ENCODE assay signal across 8 cellular contexts in the genomic region with DNA sequence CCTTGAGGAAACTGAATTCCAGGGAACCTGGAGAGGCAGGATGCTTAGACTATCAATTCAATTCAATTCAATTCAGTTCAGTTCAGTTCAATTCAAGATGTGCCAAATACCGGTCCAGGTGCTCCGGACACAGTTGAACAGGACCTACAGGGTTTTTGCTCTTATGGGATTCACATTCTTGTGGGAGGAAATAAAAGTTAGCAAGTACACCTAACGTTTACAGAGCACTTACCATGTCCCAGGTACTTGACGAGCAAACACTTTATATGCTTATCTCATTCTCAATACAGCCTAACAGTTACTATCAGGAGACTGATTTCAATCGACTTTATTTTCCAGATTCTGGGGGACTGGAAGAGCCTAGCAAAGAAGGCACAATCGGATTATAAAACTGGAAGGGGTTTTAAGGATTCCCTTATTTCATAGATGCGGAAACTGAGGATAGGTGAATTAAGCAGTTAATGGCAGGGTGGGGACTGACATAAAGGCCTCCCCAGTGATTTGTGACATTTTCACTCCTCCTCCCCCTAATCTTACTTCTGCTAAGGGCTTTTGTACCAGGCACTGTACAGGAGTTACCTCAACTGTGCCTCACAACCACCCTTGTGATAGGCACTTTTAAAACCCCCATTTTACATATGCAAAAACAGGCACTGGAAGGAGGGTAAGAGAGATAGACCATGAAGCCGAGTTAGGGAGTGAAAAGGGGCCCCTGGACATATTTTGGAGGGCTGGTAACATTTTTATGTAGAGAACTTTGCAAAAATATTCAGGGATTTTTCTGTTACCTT. TPM values are rescaled to one million over a fixed set of nuclear protein-coding genes. Genes with fewer than 3 reads are reported as not detected.
DNase-seq lines count a peak whose midpoint lies in the region; ATAC-seq, FAIRE-seq and TF ChIP-seq lines count a peak whose summit lies in the region.

No MANE protein-coding gene starts in this region.

- H3K9me1 ChIP-seq in endothelial cell of umbilical vein (replicated peaks; ENCODE audit: control insufficient read depth, extremely low read depth, insufficient read depth, low read length) = no peaks in the 10 kb centered on the region

- no peak for DNase-seq in GM12864 (ENCODE audit: low read depth)
- DNase-seq in endothelial cell of umbilical vein (ENCODE audit: low read depth, low spot score) = no peak
- DNase-seq in retinal pigment epithelial cell (ENCODE audit: low read depth) = no peak
- no peak for DNase-seq in KBM-7
- DNase-seq in activated CD4-positive, alpha-beta T cell treated with anti-CD3 and anti-CD28 coated beads, Interleukin-2, amount 50 U/mL, for 1 hour = no peak

- no peak for ATAC-seq in HG03571 (IDR thresholded peaks at IDR 0.05; ENCODE audit: unreplicated experiment)
- no peak for ATAC-seq in HG03457 (IDR thresholded peaks at IDR 0.05; ENCODE audit: unreplicated experiment)

- POLR2A ChIA-PET in endothelial cell of umbilical vein (lab: Charles Lee) = no interaction called here

- H3F3A ChIP-seq in OCI-LY1 (ENCODE audit: insufficient read depth, low read length) = 0 out of 2 replicates have a peak, but pooled peaks cover 4% of the 10 kb centered on the region

- H3K79me2 ChIP-seq in OCI-LY1 (ENCODE audit: insufficient read depth, low read length) (peaks cover 44% of the 10 kb centered on the region), endothelial cell of umbilical vein (ENCODE audit: control insufficient read depth, insufficient read depth, low read length) (peaks cover 38% of the 10 kb centered on the region)

- TF ChIP-seq CTCF in GM12864 (IDR thresholded peaks at IDR 0.05; ENCODE audit: low read depth, low read length, missing control alignments) (no peak), OCI-LY1 (IDR thresholded peaks at IDR 0.05; ENCODE audit: low read length) (no peak), endothelial cell of umbilical vein (IDR thresholded peaks at IDR 0.05; ENCODE audit: extremely low read depth in 1 of 2, insufficient read depth in 1 of 2, low read depth in 1 of 2, low read length in 2 of 2) (no peak), retinal pigment epithelial cell (conservative IDR thresholded peaks at IDR 0.05; ENCODE audit: low read depth, low read length) (no peak)

- H4K20me1 ChIP-seq in OCI-LY1 (ENCODE audit: insufficient read depth, low read length) (no peaks in the 10 kb centered on the region), endothelial cell of umbilical vein (replicated peaks; ENCODE audit: control insufficient read depth, extremely low read depth, insufficient read depth, low read length) (no peaks in the 10 kb centered on the region)

- H3K9me3 ChIP-seq in OCI-LY1 (ENCODE audit: low read length) (no peaks in the 10 kb centered on the region), endothelial cell of umbilical vein (replicated peaks; ENCODE audit: control insufficient read depth, insufficient read depth, low read length) (no peaks in the 10 kb centered on the region)

- no peak for TF ChIP-seq POLR2A in endothelial cell of umbilical vein (IDR thresholded peaks at IDR 0.05; ENCODE audit: low read depth, low read length)

- H2AFZ ChIP-seq in OCI-LY1 (ENCODE audit: low read length) (peak overlapping the region; percentile 29; the same call in 1 of the 2 replicates), endothelial cell of umbilical vein (ENCODE audit: low read depth, low read length) (peak overlapping the region; percentile 66)

- H3K4me1 ChIP-seq in OCI-LY1 (ENCODE audit: insufficient read depth, low read length, severe bottlenecking) (peaks cover 57% of the 10 kb centered on the region), endothelial cell of umbilical vein (ENCODE audit: control insufficient read depth, extremely low read depth, insufficient read depth, low read length) (peaks cover 21% of the 10 kb centered on the region)

- dilution Hi-C loops in endothelial cell of umbilical vein (cut with MboI; ENCODE audit: extremely low pct_ligation_motif_present, low sequenced_read_pairs) = no loop called here

- in situ Hi-C loops in KBM-7 (cut with MboI; ENCODE audit: low pct_unique_long_range_greater_than_20kb, low sequenced_read_pairs) = no loop called here

- H3K4me3 ChIP-seq in GM12864 (ENCODE audit: low read depth, low read length) (peak overlapping the region; percentile 91; the same call in 1 of the 2 replicates), OCI-LY1 (ENCODE audit: low read depth, low read length, poor library complexity, severe bottlenecking) (peak overlapping the region; percentile 86), endothelial cell of umbilical vein (replicated peaks in 1 of 3; ENCODE audit: insufficient read depth in 1 of 3, low read depth in 1 of 3, low read length in 3 of 3) (no peak overlapping the region), retinal pigment epithelial cell (ENCODE audit: low read length) (peak overlapping the region; percentile 85)

- intact Hi-C loops in endothelial cell of umbilical vein (cut with micrococcal nuclease) = loop anchor here (2.0 to 10.0 kb wide), 7 partner anchors 32 to 718 kb away; partner anchors contain the start of genes ARL6IP1, COQ7, SYT17 and TMC7

- no TSS peak for BruUV-seq in endothelial cell of umbilical vein (replicated peaks; lab: Mats Ljungman, UMichigan)

- H3K4me2 ChIP-seq in OCI-LY1 (ENCODE audit: low read length) = peak overlapping the region; percentile 91
- H3K4me2 ChIP-seq in endothelial cell of umbilical vein (ENCODE audit: insufficient read depth, low read length) = no peak overlapping the region

- H3K9ac ChIP-seq in OCI-LY1 (ENCODE audit: low read length) (peak overlapping the region; percentile 20; the same call in 1 of the 2 replicates), endothelial cell of umbilical vein (replicated peaks; ENCODE audit: extremely low read depth, insufficient read depth, low read length) (no peak overlapping the region)

- peak overlapping the region; percentile 69 for H3K27ac ChIP-seq in OCI-LY1 (ENCODE audit: low read depth, low read length, poor library complexity, severe bottlenecking)
- H3K27ac ChIP-seq in endothelial cell of umbilical vein (ENCODE audit: insufficient read depth, low read depth, low read length) = no peak overlapping the region

- FAIRE-seq in endothelial cell of umbilical vein (lab: Jason Lieb, UNC) = no peak

- H3K9me2 ChIP-seq in OCI-LY1 (ENCODE audit: low read depth, low read length) = no peaks in the 10 kb centered on the region

- no peaks in the 10 kb centered on the region for H3K27me3 ChIP-seq in OCI-LY1 (ENCODE audit: insufficient read depth, low read length)
- no peaks in the 10 kb centered on the region for H3K27me3 ChIP-seq in endothelial cell of umbilical vein (ENCODE audit: control insufficient read depth in 2 of 2, insufficient read depth in 2 of 2, low read length in 2 of 2)

- CTCF ChIA-PET in endothelial cell of umbilical vein (lab: Charles Lee) = interaction anchor here (5.1 kb wide), 1 partner anchor 19 kb away, joined by 28 read pairs; no protein-coding TSS in a partner anchor

- H3K36me3 ChIP-seq in OCI-LY1 (ENCODE audit: insufficient read depth, low read length) (peaks cover 1% of the 10 kb centered on the region; the same call in 1 of the 2 replicates), endothelial cell of umbilical vein (ENCODE audit: control insufficient read depth in 2 of 2, extremely low read depth in 1 of 2, insufficient read depth in 2 of 2, low read length in 2 of 2) (no peaks in the 10 kb centered on the region)

TF ChIP-seq in endothelial cell of umbilical vein, 7 proteins besides CTCF, POLR2A, EP300 and RAD21:
- TF ChIP-seq EZH2 (IDR thresholded peaks at IDR 0.05; ENCODE audit: borderline replicate concordance, low read depth, low read length, severe bottlenecking) = no peak
- TF ChIP-seq JUN (IDR thresholded peaks at IDR 0.05; ENCODE audit: borderline replicate concordance, insufficient read depth, insufficient read length, low read depth) = no peak
- no peak for TF ChIP-seq MYC (IDR thresholded peaks at IDR 0.05; ENCODE audit: low read depth, low read length)
- TF ChIP-seq POLR2AphosphoS5 (IDR thresholded peaks at IDR 0.05; ENCODE audit: insufficient read depth, low read depth, low read length) = no peak
- no peak for TF ChIP-seq MAX (IDR thresholded peaks at IDR 0.05; ENCODE audit: insufficient read depth, insufficient read length)
- no peak for TF ChIP-seq FOS (IDR thresholded peaks at IDR 0.05; ENCODE audit: borderline replicate concordance, insufficient read depth, low read length)
- TF ChIP-seq GATA2 (IDR thresholded peaks at IDR 0.05; ENCODE audit: insufficient read depth, insufficient read length, low read depth, low read length) = no peak

RNA-seq across cellular contexts. Expression of gene GDE1, which starts 0.7 kb away (rescaled TPM):
- total RNA-seq in endothelial cell of umbilical vein = 50.5 and 51.5 TPM in 2 replicates
- polyA plus RNA-seq in endothelial cell of umbilical vein = 32.9 and 34.9 TPM in 2 replicates
- polyA plus RNA-seq in endothelial cell of umbilical vein (2011; cell fraction: cytosol; rRNA removed) = 40.5 and 46.7 TPM in 2 replicates
- 17.8 and 23.6 TPM in 2 replicates for polyA plus RNA-seq in endothelial cell of umbilical vein (2011; cell fraction: nucleus; rRNA removed)
- 64.9 and 87.5 TPM in 2 replicates for polyA plus RNA-seq in endothelial cell of umbilical vein (2012)
- polyA minus RNA-seq in endothelial cell of umbilical vein = 23.2 and 26.1 TPM in 2 replicates
- 24.1 TPM for polyA minus RNA-seq in endothelial cell of umbilical vein (2011; cell fraction: cytosol; rRNA and poly(A)+ RNA removed)
- 9.9 and 12.9 TPM in 2 replicates for polyA minus RNA-seq in endothelial cell of umbilical vein (2011; cell fraction: nucleus; rRNA and poly(A)+ RNA removed)

RNA-seq across cellular contexts. Expression of gene CCP110, which starts 1.2 kb away (rescaled TPM):
- 16.5 and 24.5 TPM in 2 replicates for total RNA-seq in endothelial cell of umbilical vein
- polyA plus RNA-seq in endothelial cell of umbilical vein = 2.5 and 3.7 TPM in 2 replicates
- 5.8 and 6.0 TPM in 2 replicates for polyA plus RNA-seq in endothelial cell of umbilical vein (2011; cell fraction: cytosol; rRNA removed)
- 7.2 and 10.4 TPM in 2 replicates for polyA plus RNA-seq in endothelial cell of umbilical vein (2011; cell fraction: nucleus; rRNA removed)
- polyA plus RNA-seq in endothelial cell of umbilical vein (2012) = 8.0 and 12.7 TPM in 2 replicates
- polyA minus RNA-seq in endothelial cell of umbilical vein = 4.8 and 6.4 TPM in 2 replicates
- polyA minus RNA-seq in endothelial cell of umbilical vein (2011; cell fraction: cytosol; rRNA and poly(A)+ RNA removed) = 5.8 TPM
- polyA minus RNA-seq in endothelial cell of umbilical vein (2011; cell fraction: nucleus; rRNA and poly(A)+ RNA removed) = 6.6 and 11.9 TPM in 2 replicates

RNA-seq across cellular contexts. Expression of gene VPS35L, which starts 32.9 kb away (rescaled TPM):
- 80.2 and 91.1 TPM in 2 replicates for total RNA-seq in endothelial cell of umbilical vein
- polyA plus RNA-seq in endothelial cell of umbilical vein = 43.7 and 49.1 TPM in 2 replicates
- 43.0 and 54.1 TPM in 2 replicates for polyA plus RNA-seq in endothelial cell of umbilical vein (2011; cell fraction: cytosol; rRNA removed)
- polyA plus RNA-seq in endothelial cell of umbilical vein (2011; cell fraction: nucleus; rRNA removed) = 79.7 and 86.1 TPM in 2 replicates
- 50.2 and 54.4 TPM in 2 replicates for polyA plus RNA-seq in endothelial cell of umbilical vein (2012)
- 131 and 172 TPM in 2 replicates for polyA minus RNA-seq in endothelial cell of umbilical vein
- polyA minus RNA-seq in endothelial cell of umbilical vein (2011; cell fraction: cytosol; rRNA and poly(A)+ RNA removed) = 6.9 TPM
- polyA minus RNA-seq in endothelial cell of umbilical vein (2011; cell fraction: nucleus; rRNA and poly(A)+ RNA removed) = 127 and 144 TPM in 2 replicates

Comparison
In these comparisons a context has a peak if more than half of its experiments do, and no peak if none do; other contexts are left out.
1. H3K4me3 ChIP-seq: peak in GM12864 (single experiment), OCI-LY1 (single experiment) and retinal pigment epithelial cell (single experiment); none in endothelial cell of umbilical vein (0 of 3).